Comparison of ENCODE assay signal across 10 cellular contexts in genomic region chr10:63376560-63377304, GRCh38.
DNase-seq lines count a peak whose midpoint lies in the region; ATAC-seq lines count a peak whose summit lies in the region.
"Had no signal": no experiment of that assay in that cellular context is flagged by ENCODE, and none has a peak within 500 bp of the region (broad histone marks: within the 10 kb centered on the region; RNA-seq: fewer than 3 reads in every experiment).

No MANE protein-coding gene starts in this region.

- H3K4ac ChIP-seq in mesendoderm (ENCODE audit: low read depth, low read length), result no peak overlapping the region

- WGBS in mesendoderm (ENCODE audit: extremely low coverage, insufficient coverage, low lambda C conversion rate), result no CpG with 5 or more reads among the region's 4 CpGs

- DNase-seq in Daoy (ENCODE audit: low read depth) (peak; percentile 4), epithelial cell of prostate (ENCODE audit: low read depth, low spot score) (peak; percentile 6), NCI-H2171 treated with DMSO at 0.1 percent for 48 hours (lab: John Stamatoyannopoulos, UW) (no peak), pons (ENCODE audit: low spot score) (no peak), NCI-H2029 treated with DMSO at 0.1 percent for 48 hours (lab: John Stamatoyannopoulos, UW) (no peak), mesendoderm (no peak)
- DNase-seq: DND-41 had no signal

- H3K4me3 ChIP-seq in mesendoderm (ENCODE audit: low read length), result no peak overlapping the region

- H2BK120ac ChIP-seq in mesendoderm (ENCODE audit: low read depth, low read length), result no peak overlapping the region

- H4K8ac ChIP-seq in mesendoderm (ENCODE audit: low read depth, low read length), result no peak overlapping the region

- H3K4me2 ChIP-seq in mesendoderm (ENCODE audit: low read length), result no peak overlapping the region

- peaks cover 9% of the 10 kb centered on the region for H3K79me2 ChIP-seq in mesendoderm (ENCODE audit: control insufficient read depth, insufficient read depth, low read length)

- no peak overlapping the region for H2BK5ac ChIP-seq in mesendoderm (ENCODE audit: low read length)

- no peak overlapping the region for H4K5ac ChIP-seq in mesendoderm (ENCODE audit: low read length)

- H3K4me1 ChIP-seq in mesendoderm (ENCODE audit: control insufficient read depth, low read depth, low read length), result peaks cover 3% of the 10 kb centered on the region

- ATAC-seq in GM21526 (IDR thresholded peaks at IDR 0.05; ENCODE audit: low FRiP score, unreplicated experiment), result peak; percentile 93
- peak; percentile 96 for ATAC-seq in HG03565 (IDR thresholded peaks at IDR 0.05; ENCODE audit: unreplicated experiment)

- no peak overlapping the region for H2BK15ac ChIP-seq in mesendoderm (replicated peaks; ENCODE audit: low read depth)

- H3K79me1 ChIP-seq in mesendoderm (ENCODE audit: low read length), result peaks cover 2% of the 10 kb centered on the region

- no peak overlapping the region for H3K9ac ChIP-seq in mesendoderm (ENCODE audit: low read length)

- no peak overlapping the region for H3K56ac ChIP-seq in mesendoderm (ENCODE audit: low read length)

- H3K27ac ChIP-seq in epithelial cell of prostate, result peak overlapping the region; percentile 38
- H3K27ac ChIP-seq in mesendoderm (ENCODE audit: low read depth, low read length), result no peak overlapping the region
- H3K27ac ChIP-seq: VCaP had no signal

- H3K27me3 ChIP-seq in mesendoderm (ENCODE audit: insufficient read depth, low read length, poor library complexity), result no peaks in the 10 kb centered on the region

- H3K18ac ChIP-seq in mesendoderm (ENCODE audit: low read length), result no peak overlapping the region

- H3K23ac ChIP-seq in mesendoderm (ENCODE audit: low read length), result no peak overlapping the region

- H2AK5ac ChIP-seq in mesendoderm (ENCODE audit: low read length), result no peak overlapping the region

- H3K36me3 ChIP-seq in mesendoderm (ENCODE audit: control insufficient read depth, insufficient read depth, low read length), result no peaks in the 10 kb centered on the region

Comparison
In these comparisons a context has a peak if more than half of its experiments do, and no peak if none do; other contexts are left out.
1. DNase-seq: peak in Daoy (single experiment) and epithelial cell of prostate (single experiment); none in NCI-H2171 treated with DMSO at 0.1 percent for 48 hours (single experiment), pons (single experiment), NCI-H2029 treated with DMSO at 0.1 percent for 48 hours (single experiment) and mesendoderm (single experiment).